ENCODE assay signal across 24 cellular contexts in genomic region chr2:235511751-235512698, GRCh38. TPM values are rescaled to one million over a fixed set of nuclear protein-coding genes. Genes with fewer than 3 reads are reported as not detected.
DNase-seq lines count a peak whose midpoint lies in the region; ATAC-seq and TF ChIP-seq lines count a peak whose summit lies in the region.
"Had no signal": no experiment of that assay in that cellular context is flagged by ENCODE, and none has a peak within 500 bp of the region (broad histone marks: within the 10 kb centered on the region; RNA-seq: fewer than 3 reads in every experiment).

No MANE protein-coding gene starts in this region.

- H3K36me3 ChIP-seq in PC-3 (ENCODE audit: low read depth, low read length) (no peaks in the 10 kb centered on the region), duodenal mucosa (ENCODE audit: control insufficient read depth in 1 of 2, insufficient read depth in 2 of 2, low read length in 2 of 2) (no peaks in the 10 kb centered on the region), osteoblast (ENCODE audit: insufficient read depth, low read length) (no peaks in the 10 kb centered on the region)
- H3K36me3 ChIP-seq: gastrocnemius medialis, HAP-1, stomach had no signal

- BruUV-seq in PC-3 (replicated peaks; lab: Mats Ljungman, UMichigan) = no TSS peak

- POLR2A ChIA-PET in AG04450 (lab: Yijun Ruan, JAX) = no interaction called here
- POLR2A ChIA-PET in PC-3 (lab: Charles Lee; ENCODE audit: unreplicated experiment) = no interaction called here

- peaks cover 99% of the 10 kb centered on the region for H3K79me2 ChIP-seq in PC-3 (ENCODE audit: low read length)
- peaks cover 95% of the 10 kb centered on the region for H3K79me2 ChIP-seq in osteoblast (ENCODE audit: insufficient read depth, low read length)

- H3K9me3 ChIP-seq in AG04450 (ENCODE audit: control insufficient read depth, insufficient read depth, low read length) = peaks cover 10% of the 10 kb centered on the region
- no peaks in the 10 kb centered on the region for H3K9me3 ChIP-seq in PC-3 (ENCODE audit: low read length)
- no peaks in the 10 kb centered on the region for H3K9me3 ChIP-seq in duodenal mucosa (ENCODE audit: control insufficient read depth in 1 of 2, low read length in 2 of 2)
- no peaks in the 10 kb centered on the region for H3K9me3 ChIP-seq in osteoblast (ENCODE audit: low read depth, low read length)
- H3K9me3 ChIP-seq: gastrocnemius medialis, HAP-1, stomach had no signal

- intact Hi-C loops in PC-3 (cut with micrococcal nuclease) = no loop called here

- H3K4me1 ChIP-seq in PC-3 (ENCODE audit: insufficient read depth, low read length) (peaks cover 19% of the 10 kb centered on the region), duodenal mucosa (ENCODE audit: control insufficient read depth in 1 of 2, insufficient read depth in 2 of 2, low read length in 2 of 2) (peaks cover 52 to 63% of the 10 kb centered on the region in 2 donors), osteoblast (ENCODE audit: insufficient read depth, low read length) (peaks cover 16% of the 10 kb centered on the region)
- H3K4me1 ChIP-seq: HAP-1 had no signal

- CTCF ChIA-PET in AG04450 (lab: Charles Lee) = interaction anchor here (1.8 kb wide), 1 partner anchor 234 kb away, joined by 5 read pairs; no protein-coding TSS in a partner anchor
- CTCF ChIA-PET in PC-3 (lab: Charles Lee) = interaction anchor here (1.0 to 1.3 kb wide), 2 partner anchors 10 to 40 kb away, joined by 3 to 4 read pairs; no protein-coding TSS in a partner anchor

- H3K27ac ChIP-seq in AG04450 (ENCODE audit: low read depth, low read length) (peak overlapping the region; percentile 2), PC-3 (ENCODE audit: low read length) (peak overlapping the region; percentile 64), duodenal mucosa (ENCODE audit: low read depth, low read length) (peak overlapping the region; percentile 84), osteoblast (ENCODE audit: low read depth, low read length) (peak overlapping the region; percentile 24)
- H3K27ac ChIP-seq: dorsolateral prefrontal cortex, gastrocnemius medialis had no signal

- H2AFZ ChIP-seq in PC-3 (ENCODE audit: low read length) = no peak overlapping the region
- H2AFZ ChIP-seq in osteoblast (ENCODE audit: low read length) = no peak overlapping the region

- no peaks in the 10 kb centered on the region for H3F3A ChIP-seq in PC-3 (ENCODE audit: low read length, unreplicated experiment)

- ATAC-seq in PC-3 (no peak), GM18520 (IDR thresholded peaks at IDR 0.05; ENCODE audit: unreplicated experiment) (no peak)
- ATAC-seq in stimulated activated naive CD8-positive, alpha-beta T cell treated with anti-CD3 and anti-CD28 coated beads, Interleukin-15, Interleukin-2, amounts not matched to agents 100 U/mL and 50 U/mL, for 24 hours = no peak
- ATAC-seq: gastrocnemius medialis had no signal

- H3K9me2 ChIP-seq in PC-3 (replicated peaks; ENCODE audit: low read length) = no peaks in the 10 kb centered on the region

- H3K9ac ChIP-seq in PC-3 (ENCODE audit: low read length) (no peak overlapping the region), duodenal mucosa (ENCODE audit: low read depth in 1 of 2, low read length in 2 of 2) (peak overlapping the region; percentile 51 to 67)

- peak overlapping the region; percentile 68 for H3K4me2 ChIP-seq in PC-3 (ENCODE audit: low read length)
- H3K4me2 ChIP-seq in osteoblast (ENCODE audit: insufficient read depth, low read length) = peak overlapping the region; percentile 31

- DNase-seq in AG04450 (ENCODE audit: low read depth, low spot score) (no peak), PC-3 (no peak), osteoblast (ENCODE audit: insufficient read length, low spot score, missing footprints) (peak; percentile 48), NCI-H1105 treated with DMSO at 0.1 percent for 48 hours (lab: John Stamatoyannopoulos, UW) (no peak)
- DNase-seq in stimulated activated naive CD8-positive, alpha-beta T cell treated with anti-CD3 and anti-CD28 coated beads, Interleukin-15, Interleukin-2, amounts not matched to agents 100 U/mL and 50 U/mL, for 24 hours = no peak
- no peak for DNase-seq in central memory CD4-positive, alpha-beta T cell
- DNase-seq: activated CD4-positive, alpha-beta T cell treated with anti-CD3 and anti-CD28 coated beads for 4 hours; activated naive CD4-positive, alpha-beta T cell treated with anti-CD3 and anti-CD28 coated beads, Interleukin-2, amount 10 ng/mL, durations not matched to agents 7 days and 5 days; activated T-cell treated with anti-CD3 and anti-CD28 coated beads, Interleukin-2, amount 50 U/mL, for 48 hours; amygdala; caudate nucleus; gastrocnemius medialis; Karpas-422; naive B cell; NCI-H2227 treated with DMSO at 0.1 percent for 48 hours; NCI-H748 treated with DMSO at 0.1 percent for 48 hours; occipital lobe; SIG-M5; stomach; T-helper 1 cell had no signal

- H3K27me3 ChIP-seq in AG04450 (ENCODE audit: control insufficient read depth, insufficient read depth, low read length) (no peaks in the 10 kb centered on the region), PC-3 (ENCODE audit: low read length) (no peaks in the 10 kb centered on the region), duodenal mucosa (ENCODE audit: control insufficient read depth in 1 of 2, insufficient read depth in 2 of 2, low read length in 2 of 2) (no peaks in the 10 kb centered on the region), osteoblast (ENCODE audit: insufficient read depth, low read length) (no peaks in the 10 kb centered on the region)
- H3K27me3 ChIP-seq: dorsolateral prefrontal cortex, gastrocnemius medialis, stomach had no signal

- H4K20me1 ChIP-seq in PC-3 (ENCODE audit: low read length) (peaks cover 16% of the 10 kb centered on the region; the same call in 1 of the 2 replicates), osteoblast (ENCODE audit: insufficient read depth, low read length) (peaks cover 52% of the 10 kb centered on the region)

- TF ChIP-seq CTCF in AG04450 (IDR thresholded peaks at IDR 0.05; ENCODE audit: low read depth, low read length) (no peak), PC-3 (conservative IDR thresholded peaks at IDR 0.05; ENCODE audit: low read depth, low read length) (no peak), osteoblast (IDR thresholded peaks at IDR 0.05; ENCODE audit: extremely low read depth, low read depth, low read length) (no peak)

- no peak overlapping the region for H3K4me3 ChIP-seq in AG04450 (ENCODE audit: low read depth, low read length)
- H3K4me3 ChIP-seq in PC-3 (ENCODE audit: low read length) = no peak overlapping the region
- peak overlapping the region; percentile 25 to 31 for H3K4me3 ChIP-seq in duodenal mucosa (ENCODE audit: low read depth in 1 of 2, low read length in 2 of 2)
- H3K4me3 ChIP-seq in osteoblast (ENCODE audit: insufficient read depth, low read length) = no peak overlapping the region
- H3K4me3 ChIP-seq: dorsolateral prefrontal cortex, gastrocnemius medialis, HAP-1, stomach had no signal

RNA-seq across cellular contexts. Expression of gene AGAP1, which starts 18.2 kb away (rescaled TPM):
- polyA plus RNA-seq in AG04450 (2011; rRNA removed) = 12.4 and 14.7 TPM in 2 replicates
- polyA minus RNA-seq in AG04450 (2011; rRNA and poly(A)+ RNA removed) = 26.9 and 44.1 TPM in 2 replicates
- 28.6 and 31.0 TPM in 2 replicates for total RNA-seq in PC-3 (2014; rRNA removed)
- total RNA-seq in osteoblast = 18.5 and 19.7 TPM in 2 replicates

Comparison
In these comparisons a context has a peak if more than half of its experiments do, and no peak if none do; other contexts are left out.
1. H3K27ac ChIP-seq: peak in every context shown above with its lines; median percentile 84 in duodenal mucosa; 64 in PC-3; 24 in osteoblast; 2 in AG04450.
2. H3K4me3 ChIP-seq: peak in duodenal mucosa (2 of 2); none in AG04450 (single experiment), PC-3 (single experiment) and osteoblast (single experiment).